ENCODE assay signal across 35 cellular contexts in genomic region chr2:193985272-193985671, GRCh38.
"Had no signal": no experiment of that assay in that cellular context is flagged by ENCODE, and none has a peak within 500 bp of the region (broad histone marks: within the 10 kb centered on the region; RNA-seq: fewer than 3 reads in every experiment).

No MANE protein-coding gene starts in this region.

- H3K9me3 ChIP-seq: adrenal gland, body of pancreas, esophagus muscularis mucosa, gastrocnemius medialis, heart left ventricle had no signal

- DNase-seq: activated CD4-positive, alpha-beta memory T cell treated with anti-CD3 and anti-CD28 coated beads for 36 hours; activated CD4-positive, alpha-beta T cell treated with anti-CD3 and anti-CD28 coated beads for 36 hours; activated CD4-positive, alpha-beta T cell treated with anti-CD3 and anti-CD28 coated beads, Interleukin-2, amount 10 ng/mL, durations not matched to agents 24 days and 14 days; activated CD4-positive, CD25-positive, alpha-beta regulatory T cell; activated CD4-positive, CD25-positive, alpha-beta regulatory T cell treated with anti-CD3 and anti-CD28 coated beads, Interleukin-2, amount 50 U/mL, for 72 hours; activated CD8-positive, alpha-beta memory T cell treated with anti-CD3 and anti-CD28 coated beads, Interleukin-2, amount 10 ng/mL, durations not matched to agents 7 days and 5 days; activated CD8-positive, alpha-beta memory T cell treated with anti-CD3 and anti-CD28 coated beads, Interleukin-2, amount 50 U/mL, for 4 hours; activated CD8-positive, alpha-beta T cell treated with anti-CD3 and anti-CD28 coated beads, Interleukin-2, amount 10 ng/mL, durations not matched to agents 7 days and 5 days; activated effector memory CD4-positive, alpha-beta T cell treated with Interleukin-2 at 50 U/mL for 16 hours; activated gamma-delta T cell treated with Interleukin-2 at 50 U/mL for 16 hours; activated naive CD4-positive, alpha-beta T cell treated with anti-CD3 and anti-CD28 coated beads for 36 hours; activated naive CD8-positive, alpha-beta T cell treated with anti-CD3 and anti-CD28 coated beads for 36 hours; activated naive CD8-positive, alpha-beta T cell treated with anti-CD3 and anti-CD28 coated beads, Interleukin-2, amount 50 U/mL, for 24 hours; activated T-cell treated with anti-CD3 and anti-CD28 coated beads, Interleukin-2, amount 50 U/mL, for 1 hour; activated T-cell treated with anti-CD3 and anti-CD28 coated beads, Interleukin-2, amount 50 U/mL, for 72 hours; adrenal gland; amygdala; aorta; body of pancreas; caudate nucleus; cortex of kidney; dermis blood vessel endothelial cell; effector CD4-positive, alpha-beta T cell; effector memory CD8-positive, alpha-beta T cell; erythroblast; gastrocnemius medialis; glutamatergic neuron; heart left ventricle; T-helper 17 cell; T1000 had no signal

- H3K36me3 Mint-ChIP-seq: activated CD4-positive, alpha-beta memory T cell treated with anti-CD3 and anti-CD28 coated beads for 36 hours; activated CD8-positive, alpha-beta memory T cell treated with anti-CD3 and anti-CD28 coated beads, Interleukin-2, amount 10 ng/mL, durations not matched to agents 7 days and 5 days; activated naive CD4-positive, alpha-beta T cell treated with anti-CD3 and anti-CD28 coated beads, Interleukin-2, amount 50 U/mL, for 24 hours; activated naive CD8-positive, alpha-beta T cell treated with anti-CD3 and anti-CD28 coated beads for 36 hours had no signal

- H3K4me3 ChIP-seq: adrenal gland, body of pancreas, esophagus muscularis mucosa, gastrocnemius medialis, heart left ventricle had no signal

- FAIRE-seq: colon had no signal

- H3K36me3 ChIP-seq: adrenal gland, esophagus muscularis mucosa, gastrocnemius medialis, heart left ventricle had no signal

- H3K9me3 Mint-ChIP-seq: activated CD4-positive, alpha-beta memory T cell treated with anti-CD3 and anti-CD28 coated beads for 36 hours; activated CD4-positive, alpha-beta T cell treated with anti-CD3 and anti-CD28 coated beads, Interleukin-2, amount 10 ng/mL, durations not matched to agents 24 days and 14 days; activated naive CD4-positive, alpha-beta T cell treated with anti-CD3 and anti-CD28 coated beads for 36 hours; activated naive CD4-positive, alpha-beta T cell treated with anti-CD3 and anti-CD28 coated beads, Interleukin-2, amount 50 U/mL, for 24 hours; activated naive CD8-positive, alpha-beta T cell treated with anti-CD3 and anti-CD28 coated beads for 36 hours; activated T-cell treated with anti-CD3 and anti-CD28 coated beads, Interleukin-2, amount 50 U/mL, for 72 hours; T-helper 2 cell treated with Interferon-gamma antibody and Interleukin-4, amounts not matched to agents 5 μg/mL and 100 μg/mL, for 36 hours had no signal

- H3K27ac ChIP-seq: adrenal gland, body of pancreas, esophagus muscularis mucosa, foreskin keratinocyte, gastrocnemius medialis, heart left ventricle had no signal

- H3K27me3 Mint-ChIP-seq: activated CD4-positive, alpha-beta memory T cell treated with anti-CD3 and anti-CD28 coated beads for 36 hours; activated CD4-positive, alpha-beta T cell treated with anti-CD3 and anti-CD28 coated beads for 36 hours; activated CD4-positive, alpha-beta T cell treated with anti-CD3 and anti-CD28 coated beads, Interleukin-2, amount 10 ng/mL, durations not matched to agents 24 days and 14 days; activated CD8-positive, alpha-beta memory T cell treated with anti-CD3 and anti-CD28 coated beads, Interleukin-2, amount 10 ng/mL, durations not matched to agents 7 days and 5 days; activated naive CD4-positive, alpha-beta T cell treated with anti-CD3 and anti-CD28 coated beads, Interleukin-2, amount 50 U/mL, for 24 hours; activated naive CD8-positive, alpha-beta T cell treated with anti-CD3 and anti-CD28 coated beads for 36 hours; activated naive CD8-positive, alpha-beta T cell treated with anti-CD3 and anti-CD28 coated beads, Interleukin-2, amount 50 U/mL, for 24 hours; effector memory CD8-positive, alpha-beta T cell; T-helper 17 cell had no signal

- H3K4me3 Mint-ChIP-seq: activated CD4-positive, alpha-beta memory T cell treated with anti-CD3 and anti-CD28 coated beads for 36 hours; activated CD4-positive, alpha-beta T cell treated with anti-CD3 and anti-CD28 coated beads for 36 hours; activated CD4-positive, alpha-beta T cell treated with anti-CD3 and anti-CD28 coated beads, Interleukin-2, amount 10 ng/mL, durations not matched to agents 24 days and 14 days; activated CD8-positive, alpha-beta memory T cell treated with anti-CD3 and anti-CD28 coated beads, Interleukin-2, amount 10 ng/mL, durations not matched to agents 7 days and 5 days; activated CD8-positive, alpha-beta T cell treated with anti-CD3 and anti-CD28 coated beads, Interleukin-2, amount 10 ng/mL, durations not matched to agents 7 days and 5 days; activated naive CD4-positive, alpha-beta T cell treated with anti-CD3 and anti-CD28 coated beads for 36 hours; activated naive CD4-positive, alpha-beta T cell treated with anti-CD3 and anti-CD28 coated beads, Interleukin-2, amount 50 U/mL, for 24 hours; activated naive CD8-positive, alpha-beta T cell treated with anti-CD3 and anti-CD28 coated beads for 36 hours; activated naive CD8-positive, alpha-beta T cell treated with anti-CD3 and anti-CD28 coated beads, Interleukin-2, amount 50 U/mL, for 24 hours; activated T-cell treated with anti-CD3 and anti-CD28 coated beads, Interleukin-2, amount 50 U/mL, for 72 hours; effector memory CD8-positive, alpha-beta T cell; T-helper 17 cell; T-helper 2 cell treated with Interferon-gamma antibody and Interleukin-4, amounts not matched to agents 5 μg/mL and 100 μg/mL, for 36 hours had no signal

- ATAC-seq: activated CD4-positive, alpha-beta T cell treated with anti-CD3 and anti-CD28 coated beads for 36 hours; activated CD8-positive, alpha-beta memory T cell treated with anti-CD3 and anti-CD28 coated beads, Interleukin-2, amount 10 ng/mL, durations not matched to agents 7 days and 5 days; activated CD8-positive, alpha-beta T cell treated with anti-CD3 and anti-CD28 coated beads, Interleukin-2, amount 10 ng/mL, durations not matched to agents 7 days and 5 days; activated naive CD8-positive, alpha-beta T cell treated with anti-CD3 and anti-CD28 coated beads, Interleukin-2, amount 50 U/mL, for 24 hours; activated T-cell treated with anti-CD3 and anti-CD28 coated beads, Interleukin-2, amount 50 U/mL, for 72 hours; body of pancreas; effector memory CD8-positive, alpha-beta T cell; foreskin keratinocyte; gastrocnemius medialis; heart left ventricle; T-helper 17 cell had no signal

- H3K4me1 Mint-ChIP-seq: activated CD4-positive, alpha-beta T cell treated with anti-CD3 and anti-CD28 coated beads for 36 hours; activated CD4-positive, alpha-beta T cell treated with anti-CD3 and anti-CD28 coated beads, Interleukin-2, amount 10 ng/mL, durations not matched to agents 24 days and 14 days; activated CD8-positive, alpha-beta memory T cell treated with anti-CD3 and anti-CD28 coated beads, Interleukin-2, amount 10 ng/mL, durations not matched to agents 7 days and 5 days; activated naive CD4-positive, alpha-beta T cell treated with anti-CD3 and anti-CD28 coated beads, Interleukin-2, amount 50 U/mL, for 24 hours; activated naive CD8-positive, alpha-beta T cell treated with anti-CD3 and anti-CD28 coated beads for 36 hours; activated naive CD8-positive, alpha-beta T cell treated with anti-CD3 and anti-CD28 coated beads, Interleukin-2, amount 50 U/mL, for 24 hours; T-helper 17 cell had no signal

- H3K27me3 ChIP-seq: adrenal gland, body of pancreas, esophagus muscularis mucosa, foreskin keratinocyte, gastrocnemius medialis, heart left ventricle had no signal

- H3K27ac Mint-ChIP-seq: activated CD4-positive, alpha-beta memory T cell treated with anti-CD3 and anti-CD28 coated beads for 36 hours; activated CD4-positive, alpha-beta T cell treated with anti-CD3 and anti-CD28 coated beads for 36 hours; activated CD4-positive, alpha-beta T cell treated with anti-CD3 and anti-CD28 coated beads, Interleukin-2, amount 10 ng/mL, durations not matched to agents 24 days and 14 days; activated CD8-positive, alpha-beta memory T cell treated with anti-CD3 and anti-CD28 coated beads, Interleukin-2, amount 10 ng/mL, durations not matched to agents 7 days and 5 days; activated CD8-positive, alpha-beta T cell treated with anti-CD3 and anti-CD28 coated beads, Interleukin-2, amount 10 ng/mL, durations not matched to agents 7 days and 5 days; activated naive CD4-positive, alpha-beta T cell treated with anti-CD3 and anti-CD28 coated beads for 36 hours; activated naive CD4-positive, alpha-beta T cell treated with anti-CD3 and anti-CD28 coated beads, Interleukin-2, amount 50 U/mL, for 24 hours; activated naive CD8-positive, alpha-beta T cell treated with anti-CD3 and anti-CD28 coated beads for 36 hours; activated naive CD8-positive, alpha-beta T cell treated with anti-CD3 and anti-CD28 coated beads, Interleukin-2, amount 50 U/mL, for 24 hours; activated T-cell treated with anti-CD3 and anti-CD28 coated beads, Interleukin-2, amount 50 U/mL, for 72 hours; effector memory CD8-positive, alpha-beta T cell; T-helper 17 cell; T-helper 2 cell treated with Interferon-gamma antibody and Interleukin-4, amounts not matched to agents 5 μg/mL and 100 μg/mL, for 36 hours had no signal
